1 cellular context compared by ENCODE assay signal in the genomic region with DNA sequence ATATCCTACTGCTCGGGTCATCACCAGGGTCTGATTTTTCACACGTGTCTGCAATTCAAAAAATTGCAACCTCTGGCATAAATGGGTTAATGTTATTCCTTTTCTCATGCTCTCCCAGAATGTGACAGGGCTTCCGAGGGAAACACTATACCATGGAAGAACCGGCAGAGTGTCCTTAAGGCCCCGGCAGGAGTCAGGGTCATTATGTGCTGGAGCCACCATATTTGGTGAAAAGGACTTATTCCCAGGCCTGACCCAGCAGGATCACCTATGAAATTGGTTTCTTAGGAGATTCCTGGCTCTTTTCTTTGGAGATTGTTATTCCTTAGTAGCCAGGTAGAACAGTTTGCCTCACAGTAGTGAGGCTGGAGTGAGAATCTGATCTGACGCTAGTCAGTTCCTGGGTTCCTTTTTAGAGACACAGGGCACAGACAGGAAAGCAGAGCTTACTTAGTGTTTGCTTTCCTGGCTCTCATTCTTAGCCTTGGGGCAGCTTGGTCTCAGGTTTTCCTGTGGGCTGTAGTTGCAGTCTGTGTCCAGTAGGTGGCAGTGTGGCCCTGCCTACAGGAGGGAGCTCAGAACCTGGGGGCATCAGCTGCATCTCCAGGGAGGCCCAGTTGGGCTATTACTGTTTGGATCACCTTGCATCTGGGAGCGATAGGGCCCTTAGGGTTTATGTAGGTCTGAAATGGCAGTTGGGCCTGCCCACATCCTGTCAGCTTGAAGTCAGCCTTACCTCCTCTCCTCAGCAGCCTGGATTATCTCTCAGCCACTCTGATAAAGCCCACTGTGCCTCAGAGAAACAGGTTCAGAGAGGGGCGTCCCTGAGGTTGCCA.
A peak's percentile ranks its signal among the peaks of the same experiment; 100 is the strongest.
TF ChIP-seq lines count a peak whose summit lies in the region.

No MANE protein-coding gene starts in this region.

TF ChIP-seq in endothelial cell of umbilical vein, 7 proteins besides CTCF, POLR2A, EP300 and RAD21:
- TF ChIP-seq POLR2AphosphoS5 (IDR thresholded peaks at IDR 0.05; ENCODE audit: insufficient read depth, low read depth, low read length): peak; percentile 12
- TF ChIP-seq, protein P1, sequence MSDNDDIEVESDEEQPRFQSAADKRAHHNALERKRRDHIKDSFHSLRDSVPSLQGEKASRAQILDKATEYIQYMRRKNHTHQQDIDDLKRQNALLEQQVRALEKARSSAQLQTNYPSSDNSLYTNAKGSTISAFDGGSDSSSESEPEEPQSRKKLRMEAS (IDR thresholded peaks at IDR 0.05; ENCODE audit: insufficient read depth, insufficient read length): no peak
TF ChIP-seq in endothelial cell of umbilical vein: peak in this region for 1.
